Comparison of ENCODE assay signal across 17 cellular contexts in the genomic region with DNA sequence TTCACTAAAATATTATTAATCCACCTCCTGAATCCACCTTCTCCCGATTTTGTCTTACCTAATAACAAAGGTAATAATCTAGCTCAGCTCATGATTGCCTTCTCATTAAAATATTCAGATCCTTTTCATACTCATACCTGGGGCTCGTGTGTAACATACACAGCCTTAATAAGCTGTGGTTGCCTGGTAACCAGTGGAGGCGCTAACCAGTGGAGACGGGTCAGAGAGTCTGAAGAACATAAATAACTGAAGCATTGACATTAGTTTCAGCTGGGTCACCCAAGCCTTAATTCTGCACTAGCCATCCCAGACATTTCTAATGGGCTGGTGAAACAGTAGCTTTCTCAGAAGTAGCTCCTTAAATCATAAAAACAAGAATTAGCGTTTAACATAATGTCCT. TPM values are rescaled to one million over a fixed set of nuclear protein-coding genes. Genes with fewer than 3 reads are reported as not detected.
DNase-seq lines count a peak whose midpoint lies in the region; ATAC-seq, FAIRE-seq and TF ChIP-seq lines count a peak whose summit lies in the region.
"Had no signal": no experiment of that assay in that cellular context is flagged by ENCODE, and none has a peak within 500 bp of the region (broad histone marks: within the 10 kb centered on the region; RNA-seq: fewer than 3 reads in every experiment).

No MANE protein-coding gene starts in this region.

- H3K4me3 Mint-ChIP-seq in brain (peak overlapping the region in 2 of 5 experiments; percentile 21 to 74), nephron (peak overlapping the region in 2 of 3 experiments; percentile 45 to 50)
- H3K4me3 Mint-ChIP-seq: naive B cell; stimulated activated naive CD8-positive, alpha-beta T cell treated with anti-CD3 and anti-CD28 coated beads, Interleukin-15, Interleukin-2, amounts not matched to agents 100 ng/mL and 50 ng/mL, for 24 hours had no signal

- TF ChIP-seq CTCF in brain (conservative IDR thresholded peaks at IDR 0.05) (no peak), nephron (IDR thresholded peaks at IDR 0.05; ENCODE audit: unreplicated experiment in 3 of 3) (no peak)

- no peak for FAIRE-seq in HTR-8/SVneo (lab: Jason Lieb, UNC)

- DNase-seq in DMS53 (lab: John Stamatoyannopoulos, UW) (peak; percentile 37), DMS53 treated with DMSO at 0.1 percent for 48 hours (lab: John Stamatoyannopoulos, UW; ENCODE audit: unreplicated experiment) (no peak), NCI-H1105 treated with DMSO at 0.1 percent for 48 hours (lab: John Stamatoyannopoulos, UW) (peak; percentile 37), HTR-8/SVneo (ENCODE audit: insufficient read length, low spot score) (no peak)
- DNase-seq: 8988T, activated gamma-delta T cell, BE2C, GOT3, KBM-7, naive B cell, NCI-H1048, upper lobe of left lung had no signal

- H3K27me3 Mint-ChIP-seq in brain = no peaks in the 10 kb centered on the region
- no peaks in the 10 kb centered on the region for H3K27me3 Mint-ChIP-seq in nephron (ENCODE audit: low read depth)

- peaks cover 0 to 9% (median 0%) of the 10 kb centered on the region in 5 experiments for H3K9me3 Mint-ChIP-seq in brain
- no peaks in the 10 kb centered on the region for H3K9me3 Mint-ChIP-seq in nephron
- H3K9me3 Mint-ChIP-seq: naive B cell; stimulated activated naive CD8-positive, alpha-beta T cell treated with anti-CD3 and anti-CD28 coated beads, Interleukin-15, Interleukin-2, amounts not matched to agents 100 ng/mL and 50 ng/mL, for 24 hours had no signal

- H3K36me3 Mint-ChIP-seq in brain = peaks cover 16% of the 10 kb centered on the region
- H3K36me3 Mint-ChIP-seq in nephron (ENCODE audit: low read depth) = no peaks in the 10 kb centered on the region
- H3K36me3 Mint-ChIP-seq: naive B cell had no signal

- peak overlapping the region in 3 of 5 experiments; percentile 20 to 85 (median 77) for H3K27ac Mint-ChIP-seq in brain
- H3K27ac Mint-ChIP-seq in nephron = peak overlapping the region; percentile 77 to 91 (median 77)
- H3K27ac Mint-ChIP-seq: naive B cell; stimulated activated naive CD8-positive, alpha-beta T cell treated with anti-CD3 and anti-CD28 coated beads, Interleukin-15, Interleukin-2, amounts not matched to agents 100 ng/mL and 50 ng/mL, for 24 hours had no signal

- peaks cover 37% of the 10 kb centered on the region for H3K4me1 Mint-ChIP-seq in brain
- H3K4me1 Mint-ChIP-seq in nephron = peaks cover 13% of the 10 kb centered on the region
- H3K4me1 Mint-ChIP-seq: naive B cell had no signal

- ATAC-seq in HG03354 (IDR thresholded peaks at IDR 0.05; ENCODE audit: poor library complexity, severe bottlenecking, unreplicated experiment) = no peak
- ATAC-seq in HG03378 (IDR thresholded peaks at IDR 0.05; ENCODE audit: unreplicated experiment) = no peak

RNA-seq across cellular contexts. Expression of a gene that starts 14.8 kb away (rescaled TPM):
- polyA plus RNA-seq in brain (ENCODE audit: insufficient read depth, low read depth, low replicate concordance) = 114 TPM

Comparison
In these comparisons a context has a peak if more than half of its experiments do, and no peak if none do; other contexts are left out.
1. DNase-seq: peak in DMS53 (single experiment) and NCI-H1105 treated with DMSO at 0.1 percent for 48 hours (single experiment); none in DMS53 treated with DMSO at 0.1 percent for 48 hours (single experiment) and HTR-8/SVneo (single experiment).